12 cellular contexts compared by ENCODE assay signal in genomic region chr7:18119985-18120384, GRCh38.
DNase-seq lines count a peak whose midpoint lies in the region; ATAC-seq, FAIRE-seq and TF ChIP-seq lines count a peak whose summit lies in the region.
"Had no signal": no experiment of that assay in that cellular context is flagged by ENCODE, and none has a peak within 500 bp of the region (broad histone marks: within the 10 kb centered on the region; RNA-seq: fewer than 3 reads in every experiment).

No MANE protein-coding gene starts in this region.

- FAIRE-seq in A549 (lab: Jason Lieb, UNC), result no peak
- FAIRE-seq: endometrium had no signal

- POLR2A ChIA-PET in A549 (lab: Yijun Ruan, JAX), result interaction anchor here (0.6 kb wide), 1 partner anchor 135 kb away, joined by 4 read pairs; no protein-coding TSS in a partner anchor

- TF ChIP-seq CTCF in A549 (IDR thresholded peaks at IDR 0.05), result no peak
- peak; percentile 14 for TF ChIP-seq CTCF in GM13977 (IDR thresholded peaks at IDR 0.05; ENCODE audit: extremely low read depth, insufficient read depth, missing control alignments)
- peak; percentile 54 for TF ChIP-seq CTCF in foreskin keratinocyte (conservative IDR thresholded peaks at IDR 0.05)

- CTCF ChIA-PET in A549 (lab: Yijun Ruan, JAX), result no interaction called here

- in situ Hi-C loops in GM13977 (cut with MboI; ENCODE audit: low pct_unique_long_range_greater_than_20kb, low sequenced_read_pairs, unreplicated experiment), result no loop called here

- no peak for TF ChIP-seq POLR2A in A549 (IDR thresholded peaks at IDR 0.05; ENCODE audit: low read length)

- H3K27ac ChIP-seq in A549 (no peak overlapping the region), foreskin keratinocyte (no peak overlapping the region)

- peak in 1 of 2 experiments; percentile 36; a peak in 1 of 6 replicates for ATAC-seq in A549
- ATAC-seq in foreskin keratinocyte, result no peak
- ATAC-seq in HG03095 (IDR thresholded peaks at IDR 0.05; ENCODE audit: unreplicated experiment), result no peak

- H3K27me3 ChIP-seq in foreskin keratinocyte, result peaks cover 4% of the 10 kb centered on the region

- DNase-seq in A549 (ENCODE audit: low read depth in 1 of 2, low spot score in 1 of 2) (peak in 1 of 2 experiments; percentile 7), GM13977 (ENCODE audit: low spot score) (no peak), SK-N-DZ (ENCODE audit: low spot score) (peak; percentile 25), foreskin keratinocyte (no peak), RPMI8226 (no peak), GM19238 (ENCODE audit: insufficient read length, low spot score) (no peak)
- DNase-seq in activated naive CD4-positive, alpha-beta T cell treated with anti-CD3 and anti-CD28 coated beads, Interleukin-2, amount 50 U/mL, for 16 hours, result no peak
- DNase-seq: DMS153, NCI-H1436 treated with DMSO at 0.1 percent for 48 hours, substantia nigra had no signal

- TF ChIP-seq RAD21 in A549 (conservative IDR thresholded peaks at IDR 0.05 in 1 of 2, IDR thresholded peaks at IDR 0.05 in 1 of 2), result peak; percentile 24 to 34; a peak in 2 of 5 replicates

- no peak overlapping the region for H3K4me3 ChIP-seq in A549

- TF ChIP-seq EP300 in A549 (IDR thresholded peaks at IDR 0.05), result no peak

- no peaks in the 10 kb centered on the region for H3K4me1 ChIP-seq in A549
- no peaks in the 10 kb centered on the region for H3K4me1 ChIP-seq in foreskin keratinocyte

- H3K9me3 ChIP-seq in A549, result no peaks in the 10 kb centered on the region

- H3K4me2 ChIP-seq in A549, result no peak overlapping the region

TF ChIP-seq in A549, 52 proteins besides CTCF, POLR2A, EP300 and RAD21:
- TF ChIP-seq RFX5 (IDR thresholded peaks at IDR 0.05), result no peak
- TF ChIP-seq HOXA7 (CRISPR knock-in tag; IDR thresholded peaks at IDR 0.05), result no peak
- no peak for TF ChIP-seq CBX8 (IDR thresholded peaks at IDR 0.05)
- TF ChIP-seq RNF2 (IDR thresholded peaks at IDR 0.05; ENCODE audit: borderline replicate concordance, low read depth), result no peak
- no peak for TF ChIP-seq NPAS2 (CRISPR knock-in tag; IDR thresholded peaks at IDR 0.05; ENCODE audit: borderline replicate concordance)
- TF ChIP-seq ZNF302 (CRISPR knock-in tag; IDR thresholded peaks at IDR 0.05), result no peak
- TF ChIP-seq NR3C1 (IDR thresholded peaks at IDR 0.05), result no peak
- no peak for TF ChIP-seq MAFK (IDR thresholded peaks at IDR 0.05; ENCODE audit: partially characterized antibody)
- no peak for TF ChIP-seq PHF8 (IDR thresholded peaks at IDR 0.05; ENCODE audit: borderline replicate concordance, low read depth)
- no peak for TF ChIP-seq HDAC2 (IDR thresholded peaks at IDR 0.05)
- TF ChIP-seq NFE2L2 (conservative IDR thresholded peaks at IDR 0.05; ENCODE audit: low read length), result no peak
- TF ChIP-seq SMC3 (IDR thresholded peaks at IDR 0.05), result no peak
- no peak for TF ChIP-seq SREBF2 (IDR thresholded peaks at IDR 0.05)
- TF ChIP-seq HOXB13 (CRISPR knock-in tag; IDR thresholded peaks at IDR 0.05; ENCODE audit: low read depth), result no peak
- TF ChIP-seq EHF (CRISPR knock-in tag; IDR thresholded peaks at IDR 0.05), result no peak
- no peak for TF ChIP-seq HES2 (IDR thresholded peaks at IDR 0.05)
- TF ChIP-seq ATOH8 (CRISPR knock-in tag; IDR thresholded peaks at IDR 0.05; ENCODE audit: low read depth), result no peak
